9 cellular contexts compared by ENCODE assay signal in the genomic region with DNA sequence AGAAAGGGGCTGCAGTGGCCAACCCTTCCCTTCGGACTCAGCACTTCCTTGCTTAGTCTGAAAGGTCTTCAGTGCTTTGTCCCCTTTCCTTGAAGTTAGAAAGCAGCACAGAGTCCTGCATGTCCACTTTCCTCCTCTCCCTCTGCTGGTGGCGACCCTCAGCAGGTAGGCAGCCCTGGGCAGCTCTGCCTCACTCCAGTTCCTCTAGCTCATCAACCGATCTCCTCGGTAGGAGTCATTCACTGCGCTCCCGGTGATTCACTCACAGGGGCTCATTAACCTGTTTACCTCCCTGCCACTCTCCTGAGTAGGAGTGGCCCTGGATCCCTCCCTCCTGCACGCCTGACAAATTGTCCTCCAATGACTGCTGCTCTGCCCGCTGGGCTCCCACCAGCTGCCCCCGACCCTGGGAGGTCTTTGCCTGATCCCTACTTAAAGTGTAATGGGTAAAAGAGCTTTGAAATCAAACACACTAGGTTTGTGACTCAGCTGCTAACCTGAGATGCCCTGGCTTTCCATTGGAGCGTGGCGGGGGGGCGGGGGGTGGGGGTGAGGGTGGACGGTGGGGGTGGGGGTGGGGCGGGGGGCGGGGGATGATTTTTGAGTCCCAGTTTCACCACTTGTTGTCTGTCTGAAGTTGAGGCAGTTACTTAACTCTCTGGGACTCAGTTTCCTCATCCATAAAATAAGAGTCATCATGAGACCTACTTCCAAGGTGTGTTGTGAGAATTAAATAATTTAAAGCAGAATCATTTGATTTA. TPM values are rescaled to one million over a fixed set of nuclear protein-coding genes. Genes with fewer than 3 reads are reported as not detected.
DNase-seq lines count a peak whose midpoint lies in the region; ATAC-seq and TF ChIP-seq lines count a peak whose summit lies in the region.
"Had no signal": no experiment of that assay in that cellular context is flagged by ENCODE, and none has a peak within 500 bp of the region (broad histone marks: within the 10 kb centered on the region; RNA-seq: fewer than 3 reads in every experiment).

No MANE protein-coding gene starts in this region.

- H3K4me1 ChIP-seq in adrenal gland (replicated peaks in 1 of 2), result peaks cover 49 to 57% of the 10 kb centered on the region in 2 donors

- H3K4me1 Mint-ChIP-seq in Calu3 (ENCODE audit: low read depth, unreplicated experiment), result peaks cover 68% of the 10 kb centered on the region

- no peaks in the 10 kb centered on the region for H3K9me3 Mint-ChIP-seq in Calu3 (ENCODE audit: low read depth, unreplicated experiment)

- peak; percentile 87 for DNase-seq in Calu3
- peak; percentile 100 for DNase-seq in NCI-H146 treated with DMSO at 0.1 percent for 48 hours (lab: John Stamatoyannopoulos, UW; ENCODE audit: unreplicated experiment)
- peak in 6 of 7 donors; percentile 71 to 78 (median 76) for DNase-seq in adrenal gland
- peak; percentile 77 to 89 for DNase-seq in left colon
- no peak for DNase-seq in GDM1 (lab: John Stamatoyannopoulos, UW)

- peaks cover 63% of the 10 kb centered on the region for H3K36me3 Mint-ChIP-seq in Calu3 (ENCODE audit: insufficient read depth, unreplicated experiment)

- 38 to 48% (median 43%) methylated on average over 11 to 15 of the region's 15 CpGs for WGBS in adrenal gland, 4 donors

- no TSS peak for BruUV-seq in Calu3 (replicated peaks; lab: Mats Ljungman, UMichigan)

- CTCF ChIA-PET in Calu3 (lab: Charles Lee), result interaction anchor here (0.6 to 2.2 kb wide), 10 partner anchors 12 to 232 kb away, joined by 3 to 18 read pairs (median 4); a partner anchor contains a TSS

- H3K36me3 ChIP-seq in adrenal gland (replicated peaks in 1 of 2), result no peaks in the 10 kb centered on the region
- H3K36me3 ChIP-seq: HAP-1 had no signal

- H3K27ac ChIP-seq in adrenal gland, result peak overlapping the region; percentile 21 to 85 (median 75)

- no peaks in the 10 kb centered on the region for H3K27me3 ChIP-seq in adrenal gland

- ATAC-seq in left colon (peak; percentile 52), HG03280 (IDR thresholded peaks at IDR 0.05; ENCODE audit: unreplicated experiment) (no peak), HG02763 (IDR thresholded peaks at IDR 0.05; ENCODE audit: unreplicated experiment) (no peak), GM21526 (IDR thresholded peaks at IDR 0.05; ENCODE audit: low FRiP score, unreplicated experiment) (no peak)

- H3K4me3 Mint-ChIP-seq in Calu3 (ENCODE audit: low read depth, unreplicated experiment), result peak overlapping the region; percentile 55

- intact Hi-C loops in Calu3 (cut with micrococcal nuclease; ENCODE audit: unreplicated experiment) (loop anchor here (1.0 to 10.0 kb wide), 3 partner anchors 28 to 156 kb away; no protein-coding TSS in a partner anchor), adrenal gland (cut with DNase I) (no loop called here), left colon (cut with DNase I, micrococcal nuclease) (no loop called here)

- TF ChIP-seq POLR2A in adrenal gland (IDR thresholded peaks at IDR 0.05), result peak in 1 of 2 donors; percentile 56

- H3K9me3 ChIP-seq in adrenal gland (replicated peaks in 1 of 3), result no peaks in the 10 kb centered on the region
- H3K9me3 ChIP-seq: HAP-1 had no signal

- peak overlapping the region; percentile 89 for H3K27ac Mint-ChIP-seq in Calu3 (ENCODE audit: unreplicated experiment)

- H3K27me3 Mint-ChIP-seq in Calu3 (ENCODE audit: unreplicated experiment), result no peaks in the 10 kb centered on the region

- no peak overlapping the region for H3K4me3 ChIP-seq in adrenal gland
- H3K4me3 ChIP-seq: HAP-1 had no signal

- TF ChIP-seq CTCF in Calu3 (IDR thresholded peaks at IDR 0.05; ENCODE audit: unreplicated experiment), result no peak
- peak in 1 of 6 experiments; percentile 20 for TF ChIP-seq CTCF in adrenal gland (IDR thresholded peaks at IDR 0.05)

RNA-seq across cellular contexts. Expression of a gene that starts 4.2 kb away (rescaled TPM):
- total RNA-seq in Calu3 (2022) (36.5 and 53.5 TPM in 2 replicates), adrenal gland (10 to 100 TPM in 7 of 8 donors, 1 to 10 TPM in 1; 7.6 to 38.0 (median 17.3) TPM), left colon (100 to 1,000 TPM; 289 to 459 TPM)
- 1 to 10 TPM; 4.3 to 5.3 (median 5.1) TPM for polyA plus RNA-seq in adrenal gland

RNA-seq across cellular contexts. Expression of a gene that starts 12.8 kb away (rescaled TPM):
- total RNA-seq in Calu3 (2022), result 165 and 167 TPM in 2 replicates
- 100 to 1,000 TPM; 108 to 295 (median 174) TPM for total RNA-seq in adrenal gland
- 100 to 1,000 TPM in 2 of 3 donors, 10 to 100 TPM in 1; 71.0 to 165 (median 119) TPM for polyA plus RNA-seq in adrenal gland
- total RNA-seq in left colon, result 100 to 1,000 TPM; 120 to 129 TPM

RNA-seq across cellular contexts. Expression of a gene that starts 29.3 kb away (rescaled TPM):
- total RNA-seq in Calu3 (2022) (76.7 and 79.3 TPM in 2 replicates), adrenal gland (100 to 1,000 TPM; 181 to 386 (median 262) TPM), left colon (100 to 1,000 TPM; 140 to 170 TPM)
- 100 to 1,000 TPM in 2 of 3 donors, 10 to 100 TPM in 1; 91.8 to 167 (median 160) TPM for polyA plus RNA-seq in adrenal gland
